In the genomic region with DNA sequence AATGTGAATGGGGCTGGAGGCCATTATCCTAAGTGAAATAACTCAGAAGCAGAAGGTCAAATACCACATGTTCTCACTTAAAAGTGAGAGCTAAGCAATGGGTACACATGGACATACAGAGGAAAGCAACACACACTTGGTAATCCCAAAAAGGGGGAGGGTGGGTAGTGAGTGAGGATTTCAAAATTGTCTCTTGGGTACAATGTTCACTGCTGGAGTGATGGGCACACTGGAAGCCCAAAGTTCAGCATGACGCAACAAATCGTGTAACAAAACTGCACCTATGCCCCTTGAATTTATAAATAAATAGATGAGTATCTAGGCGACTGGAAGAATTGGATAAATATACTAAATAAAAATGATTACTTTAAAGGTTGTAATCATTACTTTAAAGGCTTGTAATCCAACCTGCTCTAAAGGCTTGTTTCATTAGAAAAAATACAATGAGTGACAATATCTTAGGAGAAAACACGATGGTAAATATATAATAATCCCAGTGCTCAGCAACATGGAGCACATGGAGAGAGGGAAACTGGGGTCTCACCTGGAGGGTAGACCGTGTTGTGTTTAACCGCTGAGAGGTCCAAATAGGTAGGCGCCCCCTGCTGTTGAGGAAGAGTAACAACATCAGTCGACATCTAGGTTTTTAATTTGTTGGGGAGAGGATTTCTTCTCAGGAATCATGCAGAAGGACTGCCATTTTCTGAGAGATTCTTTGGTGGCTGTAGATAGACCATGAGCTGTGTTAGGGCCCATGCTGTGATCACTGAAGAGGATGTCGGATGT, we compare ENCODE assay signal across 1 cellular context.
TF ChIP-seq lines count a peak whose summit lies in the region.

No MANE protein-coding gene starts in this region.

TF ChIP-seq in GM12878, 131 proteins besides CTCF, POLR2A, EP300 and RAD21 (continued from another document):
- TF ChIP-seq NKRF (conservative IDR thresholded peaks at IDR 0.05): no peak
